ENCODE assay signal across 14 cellular contexts in genomic region chrX:43716696-43717095, GRCh38.
"Had no signal": no experiment of that assay in that cellular context is flagged by ENCODE, and none has a peak within 500 bp of the region (broad histone marks: within the 10 kb centered on the region; RNA-seq: fewer than 3 reads in every experiment).

No MANE protein-coding gene starts in this region.

- H3K27me3 ChIP-seq: esophagus muscularis mucosa, gastroesophageal sphincter, right lobe of liver, tibial nerve had no signal

- H3K4me1 ChIP-seq: esophagus muscularis mucosa, gastroesophageal sphincter, psoas muscle, right lobe of liver, tibial nerve had no signal

- H3K4me3 ChIP-seq: coronary artery, dorsolateral prefrontal cortex, esophagus muscularis mucosa, gastroesophageal sphincter, psoas muscle, right lobe of liver, tibial nerve had no signal

- H3K9me3 ChIP-seq: gastroesophageal sphincter, right lobe of liver, tibial nerve had no signal

- DNase-seq: dorsolateral prefrontal cortex; effector CD8-positive, alpha-beta T cell; naive thymus-derived CD4-positive, alpha-beta T cell; nephron progenitor cell; psoas muscle; retina; right lobe of liver; stimulated activated CD4-positive, alpha-beta T cell treated with anti-CD3 and anti-CD28 coated beads, Interleukin-4, amount 100 ng/mL, for 1 hour; stimulated activated CD8-positive, alpha-beta memory T cell treated with anti-CD3 and anti-CD28 coated beads, Interleukin-4, amount 100 ng/mL, for 48 hours; stimulated activated naive CD8-positive, alpha-beta T cell treated with anti-CD3 and anti-CD28 coated beads, Interleukin-15, Interleukin-2, amounts not matched to agents 100 U/mL and 50 U/mL, for 24 hours had no signal

- H3K27ac ChIP-seq: dorsolateral prefrontal cortex, esophagus muscularis mucosa, gastroesophageal sphincter, psoas muscle, right lobe of liver, tibial nerve had no signal

- H3K36me3 ChIP-seq: tibial nerve had no signal
